Comparison of ENCODE assay signal across 9 cellular contexts in the genomic region with DNA sequence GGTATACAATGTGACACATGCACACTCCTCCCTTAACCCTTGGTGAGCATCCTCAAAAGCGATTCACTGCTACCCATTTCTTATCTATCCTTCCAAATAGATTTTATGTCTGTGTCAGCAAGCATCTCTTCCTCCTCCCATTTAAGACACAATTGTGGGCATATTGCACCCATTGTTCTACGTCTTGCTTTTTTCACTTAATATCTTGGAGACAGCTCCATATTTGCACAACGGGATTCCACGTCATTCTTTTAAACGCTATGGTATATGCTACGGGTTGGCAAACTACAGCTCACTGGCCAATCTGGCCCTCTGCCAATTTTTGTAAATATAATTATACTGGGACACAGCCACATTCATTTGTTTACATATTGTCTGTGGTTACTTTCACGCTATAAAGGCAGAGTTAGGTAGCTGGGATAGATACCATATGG.
DNase-seq lines count a peak whose midpoint lies in the region; ATAC-seq and TF ChIP-seq lines count a peak whose summit lies in the region.
"Had no signal": no experiment of that assay in that cellular context is flagged by ENCODE, and none has a peak within 500 bp of the region (broad histone marks: within the 10 kb centered on the region; RNA-seq: fewer than 3 reads in every experiment).

No MANE protein-coding gene starts in this region.

- H3K27me3 Mint-ChIP-seq in WTC11 (ENCODE audit: low read depth) = no peaks in the 10 kb centered on the region

- H3K27ac Mint-ChIP-seq in WTC11 = no peak overlapping the region

- H3K9me3 ChIP-seq in BLaER1 = no peaks in the 10 kb centered on the region
- H3K9me3 ChIP-seq in gastroesophageal sphincter = no peaks in the 10 kb centered on the region
- H3K9me3 ChIP-seq in tibial nerve = no peaks in the 10 kb centered on the region

- no peak for ATAC-seq in gastroesophageal sphincter
- ATAC-seq in HG02884 (IDR thresholded peaks at IDR 0.05; ENCODE audit: unreplicated experiment) = no peak
- ATAC-seq in WTC11 = no peak
- ATAC-seq: HCT116 had no signal

- H3K4me3 ChIP-seq in BLaER1 = no peak overlapping the region
- peak overlapping the region; percentile 35 to 55 for H3K4me3 ChIP-seq in gastroesophageal sphincter
- no peak overlapping the region for H3K4me3 ChIP-seq in tibial nerve

- DNase-seq in SW480 (ENCODE audit: low spot score) (peak; percentile 26), tibial nerve (ENCODE audit: low spot score in 2 of 2) (no peak), NCI-H187 treated with DMSO at 0.1 percent for 48 hours (lab: John Stamatoyannopoulos, UW) (no peak), WTC11 (ENCODE audit: low spot score) (no peak)

- no peak overlapping the region for H3K9ac ChIP-seq in BLaER1

- H3K4me2 ChIP-seq in BLaER1 = peak overlapping the region; percentile 85

- peaks cover 65% of the 10 kb centered on the region for H3K4me1 ChIP-seq in BLaER1
- peaks cover 42 to 100% (median 72%) of the 10 kb centered on the region in 3 donors for H3K4me1 ChIP-seq in gastroesophageal sphincter
- H3K4me1 ChIP-seq in tibial nerve = peaks cover 3 to 100% (median 88%) of the 10 kb centered on the region in 4 donors

- POLR2A ChIA-PET in WTC11 (lab: Charles Lee) = no interaction called here

- H3K4me1 Mint-ChIP-seq in WTC11 = peaks cover 14% of the 10 kb centered on the region

- no peaks in the 10 kb centered on the region for H3K36me3 Mint-ChIP-seq in WTC11

- H3K4me3 Mint-ChIP-seq in WTC11 = no peak overlapping the region

- TF ChIP-seq CTCF in gastroesophageal sphincter (IDR thresholded peaks at IDR 0.05) = no peak
- TF ChIP-seq CTCF in tibial nerve (IDR thresholded peaks at IDR 0.05) = no peak
- no peak for TF ChIP-seq CTCF in WTC11 (IDR thresholded peaks at IDR 0.05)

- H3K27me3 ChIP-seq in BLaER1 = no peaks in the 10 kb centered on the region
- H3K27me3 ChIP-seq in gastroesophageal sphincter = no peaks in the 10 kb centered on the region
- H3K27me3 ChIP-seq in tibial nerve = no peaks in the 10 kb centered on the region

- peaks cover 100% of the 10 kb centered on the region for H4K20me1 ChIP-seq in BLaER1

- H3K27ac ChIP-seq in BLaER1 = no peak overlapping the region
- peak overlapping the region; percentile 93 to 100 (median 96) for H3K27ac ChIP-seq in gastroesophageal sphincter
- peak overlapping the region; percentile 62 to 85 (median 73) for H3K27ac ChIP-seq in tibial nerve

- no peaks in the 10 kb centered on the region for H3K9me3 Mint-ChIP-seq in WTC11

- peak in 1 of 2 donors; percentile 15 for TF ChIP-seq POLR2A in gastroesophageal sphincter (IDR thresholded peaks at IDR 0.05)
- TF ChIP-seq POLR2A in tibial nerve (IDR thresholded peaks at IDR 0.05) = no peak

- H3K36me3 ChIP-seq in BLaER1 (peaks cover 48% of the 10 kb centered on the region), gastroesophageal sphincter (no peaks in the 10 kb centered on the region), tibial nerve (no peaks in the 10 kb centered on the region)

- 5 to 6% methylated on average over 7 of the region's 7 CpGs for WGBS in gastroesophageal sphincter (ENCODE audit: low coverage in 1 of 2), 2 donors
- 25 to 29% methylated on average over 7 of the region's 7 CpGs for WGBS in tibial nerve, 2 donors

- CTCF ChIA-PET in WTC11 (lab: Charles Lee) = interaction anchor here (2.1 kb wide), 1 partner anchor 198 kb away, joined by 5 read pairs; no protein-coding TSS in a partner anchor

- TF ChIP-seq EP300 in Ishikawa (IDR thresholded peaks at IDR 0.05; ENCODE audit: borderline replicate concordance) (peak; percentile 12; the same call in 1 of the 2 replicates), gastroesophageal sphincter (IDR thresholded peaks at IDR 0.05) (no peak), tibial nerve (IDR thresholded peaks at IDR 0.05) (no peak)

- no peak for TF ChIP-seq RAD21 in Ishikawa (IDR thresholded peaks at IDR 0.05; ENCODE audit: low read depth)

TF ChIP-seq in Ishikawa, 13 proteins besides CTCF, POLR2A, EP300 and RAD21:
- no peak for TF ChIP-seq CREB1 (IDR thresholded peaks at IDR 0.05; ENCODE audit: low read depth)
- TF ChIP-seq NFIC (IDR thresholded peaks at IDR 0.05) = peak; percentile 80

TF ChIP-seq in WTC11, 78 proteins besides CTCF, POLR2A, EP300 and RAD21:
- TF ChIP-seq HMGA2 (CRISPR knock-in tag; IDR thresholded peaks at IDR 0.05) (no peak), PRRX2 (CRISPR knock-in tag; IDR thresholded peaks at IDR 0.05) (no peak)

Comparison
In these comparisons a context has a peak if more than half of its experiments do, and no peak if none do; other contexts are left out.
1. H3K4me3 ChIP-seq: peak in gastroesophageal sphincter (2 of 2); none in BLaER1 (single experiment) and tibial nerve (0 of 4).